17 cellular contexts compared by ENCODE assay signal in the genomic region with DNA sequence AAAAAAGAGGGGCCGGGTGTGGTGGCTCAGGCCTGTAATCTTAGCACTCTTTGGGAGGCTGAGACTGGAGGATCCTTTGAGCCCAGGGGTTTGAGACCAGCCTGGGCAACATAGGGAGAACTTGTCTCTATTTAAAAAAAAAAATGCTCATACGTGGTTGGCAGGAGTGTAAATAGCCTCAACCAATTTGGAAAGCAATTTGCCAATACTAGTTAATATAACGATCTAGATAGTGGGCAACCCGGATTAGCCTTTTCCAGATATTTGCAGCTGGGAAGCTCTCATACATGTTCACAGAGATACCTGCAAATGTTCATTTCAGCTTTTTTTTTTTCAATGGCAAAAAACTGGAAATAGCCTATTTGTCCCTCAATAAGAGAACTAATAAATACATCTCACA.
"Had no signal": no experiment of that assay in that cellular context is flagged by ENCODE, and none has a peak within 500 bp of the region (broad histone marks: within the 10 kb centered on the region; RNA-seq: fewer than 3 reads in every experiment).

No MANE protein-coding gene starts in this region.

- H3K4me3 Mint-ChIP-seq: dendritic cell treated with granulocyte-macrophage colony-stimulating factor and Interleukin-4, amounts not matched to agents 40 ng/mL and 50 ng/mL, for 4 days; mesothelial cell of epicardium had no signal

- H3K36me3 ChIP-seq: colonic mucosa, esophagus muscularis mucosa, gastroesophageal sphincter, heart left ventricle, left lung, lower lobe of right lung had no signal

- H3K27ac Mint-ChIP-seq: dendritic cell treated with granulocyte-macrophage colony-stimulating factor and Interleukin-4, amounts not matched to agents 40 ng/mL and 50 ng/mL, for 4 days; mesothelial cell of epicardium had no signal

- DNase-seq: colonic mucosa; cortex of kidney; effector CD8-positive, alpha-beta T cell; foreskin keratinocyte; heart left ventricle; hypothalamus; left cardiac atrium; left lung; left ventricle myocardium superior; lower lobe of right lung; mesenchymal stem cell; mucosa of descending colon had no signal

- H3K4me1 Mint-ChIP-seq: mesothelial cell of epicardium had no signal

- H3K9me3 ChIP-seq: colonic mucosa, esophagus muscularis mucosa, gastroesophageal sphincter, heart left ventricle, left lung, lower lobe of right lung, mucosa of descending colon had no signal

- H3K27ac ChIP-seq: colonic mucosa, esophagus muscularis mucosa, foreskin keratinocyte, gastroesophageal sphincter, heart left ventricle, hepatocyte, left lung, lower lobe of right lung had no signal

- ATAC-seq: foreskin keratinocyte, gastroesophageal sphincter, heart left ventricle, left cardiac atrium, left lung, left ventricle myocardium superior, lower lobe of right lung, mucosa of descending colon had no signal

- H3K9me3 Mint-ChIP-seq: dendritic cell treated with granulocyte-macrophage colony-stimulating factor and Interleukin-4, amounts not matched to agents 40 ng/mL and 50 ng/mL, for 4 days; mesothelial cell of epicardium had no signal

- H3K4me3 ChIP-seq: colonic mucosa, esophagus muscularis mucosa, gastroesophageal sphincter, heart left ventricle, hepatocyte, left lung, lower lobe of right lung, mucosa of descending colon had no signal

- H3K36me3 Mint-ChIP-seq: mesothelial cell of epicardium had no signal

- H3K27me3 ChIP-seq: colonic mucosa, foreskin keratinocyte, gastroesophageal sphincter, hepatocyte, left lung had no signal

- H3K4me1 ChIP-seq: colonic mucosa, foreskin keratinocyte, gastroesophageal sphincter, heart left ventricle, left lung, lower lobe of right lung had no signal
